ENCODE assay signal across 21 cellular contexts in the genomic region with DNA sequence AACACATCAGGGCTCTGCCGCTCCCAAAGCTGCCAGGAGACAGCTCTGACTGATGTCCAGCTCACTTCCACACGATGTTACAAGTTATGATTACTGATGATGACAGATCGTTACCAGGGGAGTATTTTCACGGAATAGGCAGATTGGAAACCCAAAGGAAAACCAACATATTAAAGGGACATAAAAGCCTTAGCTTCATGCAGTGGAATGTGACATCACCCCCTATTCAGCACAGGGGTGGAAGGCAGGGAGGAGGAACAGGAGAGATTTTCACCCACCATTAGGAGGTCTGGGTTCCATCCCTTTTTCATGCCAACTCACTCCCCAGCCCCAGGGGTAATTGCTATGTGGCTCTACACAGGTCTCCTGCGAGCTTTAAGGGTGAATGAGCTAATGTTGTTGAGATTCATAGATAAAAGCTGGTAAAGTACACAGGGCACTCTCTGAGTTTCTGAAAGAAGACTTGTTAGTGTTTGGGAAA.
DNase-seq lines count a peak whose midpoint lies in the region; ATAC-seq and TF ChIP-seq lines count a peak whose summit lies in the region.
"Had no signal": no experiment of that assay in that cellular context is flagged by ENCODE, and none has a peak within 500 bp of the region (broad histone marks: within the 10 kb centered on the region; RNA-seq: fewer than 3 reads in every experiment).

No MANE protein-coding gene starts in this region.

- DNase-seq in EL (peak; percentile 27), NCI-H69 (lab: John Stamatoyannopoulos, UW) (peak; percentile 39), fibroblast of mammary gland (ENCODE audit: low read depth) (peak; percentile 43), sciatic nerve (ENCODE audit: low spot score) (no peak), dedifferentiated amniotic fluid mesenchymal stem cell (ENCODE audit: extremely low spot score) (no peak), SHP77 treated with DMSO at 0.1 percent for 48 hours (lab: John Stamatoyannopoulos, UW) (no peak)
- no peak for DNase-seq in CD4-positive, alpha-beta T cell
- DNase-seq: activated CD4-positive, alpha-beta memory T cell treated with anti-CD3 and anti-CD28 coated beads, Interleukin-2, amount 10 ng/mL, durations not matched to agents 7 days and 5 days; activated naive CD8-positive, alpha-beta T cell treated with anti-CD3 and anti-CD28 coated beads for 36 hours; activated T-cell treated with anti-CD3 and anti-CD28 coated beads, Interleukin-2, amount 50 U/mL, for 4 hours; COR-L47; GDM1; hypothalamus; NCI-H1048; NCI-H2081 treated with DMSO at 0.1 percent for 48 hours; NCI-H526; pancreas; stimulated activated naive B cell treated with anti-CD40 and anti-IgM and Interleukin-4, amounts not matched to agents 10 μg/mL and 1 μg/mL and 100 μg/mL, for 72 hours; uterus had no signal

- no peak overlapping the region for H3K27ac Mint-ChIP-seq in CD4-positive, alpha-beta T cell
- H3K27ac Mint-ChIP-seq: activated CD4-positive, alpha-beta memory T cell treated with anti-CD3 and anti-CD28 coated beads, Interleukin-2, amount 10 ng/mL, durations not matched to agents 7 days and 5 days; activated naive CD8-positive, alpha-beta T cell treated with anti-CD3 and anti-CD28 coated beads for 36 hours; IgD-negative memory B cell; stimulated activated naive B cell treated with anti-CD40 and anti-IgM and Interleukin-4, amounts not matched to agents 10 μg/mL and 1 μg/mL and 100 μg/mL, for 72 hours had no signal

- no peaks in the 10 kb centered on the region for H3K36me3 Mint-ChIP-seq in CD4-positive, alpha-beta T cell (ENCODE audit: low read depth)
- H3K36me3 Mint-ChIP-seq: activated naive CD8-positive, alpha-beta T cell treated with anti-CD3 and anti-CD28 coated beads for 36 hours; IgD-negative memory B cell; stimulated activated naive B cell treated with anti-CD40 and anti-IgM and Interleukin-4, amounts not matched to agents 10 μg/mL and 1 μg/mL and 100 μg/mL, for 72 hours had no signal

- POLR2A ChIA-PET in CD4-positive, alpha-beta T cell (lab: Charles Lee): no interaction called here

- CTCF ChIA-PET in CD4-positive, alpha-beta T cell (lab: Charles Lee): no interaction called here

- H3K4me3 ChIP-seq in fibroblast of mammary gland (ENCODE audit: control insufficient read depth, low read depth, low read length): no peak overlapping the region
- H3K4me3 ChIP-seq: pancreas, uterus had no signal

- H3K9me3 ChIP-seq in CD4-positive, alpha-beta T cell (ENCODE audit: control insufficient read depth, low read length): no peaks in the 10 kb centered on the region
- H3K9me3 ChIP-seq: pancreas, uterus had no signal

- H3K9me3 Mint-ChIP-seq in CD4-positive, alpha-beta T cell: no peaks in the 10 kb centered on the region
- H3K9me3 Mint-ChIP-seq: activated CD4-positive, alpha-beta memory T cell treated with anti-CD3 and anti-CD28 coated beads, Interleukin-2, amount 10 ng/mL, durations not matched to agents 7 days and 5 days; activated naive CD8-positive, alpha-beta T cell treated with anti-CD3 and anti-CD28 coated beads for 36 hours; activated T-cell treated with anti-CD3 and anti-CD28 coated beads, Interleukin-2, amount 50 U/mL, for 4 hours had no signal

- no peaks in the 10 kb centered on the region for H3K4me1 Mint-ChIP-seq in CD4-positive, alpha-beta T cell (ENCODE audit: low read depth)
- H3K4me1 Mint-ChIP-seq: activated CD4-positive, alpha-beta memory T cell treated with anti-CD3 and anti-CD28 coated beads, Interleukin-2, amount 10 ng/mL, durations not matched to agents 7 days and 5 days; activated naive CD8-positive, alpha-beta T cell treated with anti-CD3 and anti-CD28 coated beads for 36 hours; IgD-negative memory B cell; stimulated activated naive B cell treated with anti-CD40 and anti-IgM and Interleukin-4, amounts not matched to agents 10 μg/mL and 1 μg/mL and 100 μg/mL, for 72 hours had no signal

- no peak for TF ChIP-seq CTCF in fibroblast of mammary gland (conservative IDR thresholded peaks at IDR 0.05; ENCODE audit: control insufficient read depth, insufficient read depth, low read depth, low read length)
- no peak for TF ChIP-seq CTCF in CD4-positive, alpha-beta T cell (IDR thresholded peaks at IDR 0.05)

- no peak overlapping the region for H3K4me3 Mint-ChIP-seq in CD4-positive, alpha-beta T cell
- H3K4me3 Mint-ChIP-seq: activated CD4-positive, alpha-beta memory T cell treated with anti-CD3 and anti-CD28 coated beads, Interleukin-2, amount 10 ng/mL, durations not matched to agents 7 days and 5 days; activated naive CD8-positive, alpha-beta T cell treated with anti-CD3 and anti-CD28 coated beads for 36 hours; activated T-cell treated with anti-CD3 and anti-CD28 coated beads, Interleukin-2, amount 50 U/mL, for 4 hours; IgD-negative memory B cell; stimulated activated naive B cell treated with anti-CD40 and anti-IgM and Interleukin-4, amounts not matched to agents 10 μg/mL and 1 μg/mL and 100 μg/mL, for 72 hours had no signal

- peaks cover 26% of the 10 kb centered on the region for H3K27me3 Mint-ChIP-seq in CD4-positive, alpha-beta T cell

- H3K27ac ChIP-seq in CD4-positive, alpha-beta T cell (ENCODE audit: low read depth, low read length): no peak overlapping the region
- H3K27ac ChIP-seq: pancreas, uterus had no signal

- ATAC-seq in sciatic nerve (peak; percentile 51), GM18502 (IDR thresholded peaks at IDR 0.05; ENCODE audit: poor library complexity, unreplicated experiment) (no peak)
- ATAC-seq in CD4-positive, alpha-beta T cell (ENCODE audit: poor library complexity): no peak
- ATAC-seq: activated T-cell treated with anti-CD3 and anti-CD28 coated beads, Interleukin-2, amount 50 U/mL, for 4 hours; pancreas; stimulated activated naive B cell treated with anti-CD40 and anti-IgM and Interleukin-4, amounts not matched to agents 10 μg/mL and 1 μg/mL and 100 μg/mL, for 72 hours had no signal

- intact Hi-C loops in sciatic nerve (cut with DNase I): no loop called here
- intact Hi-C loops in CD4-positive, alpha-beta T cell (cut with DNase I, micrococcal nuclease): no loop called here

- no peaks in the 10 kb centered on the region for H3K27me3 ChIP-seq in CD4-positive, alpha-beta T cell (ENCODE audit: control insufficient read depth, insufficient read depth, low read length)
- H3K27me3 ChIP-seq: pancreas, uterus had no signal

Comparison
In these comparisons a context has a peak if more than half of its experiments do, and no peak if none do; other contexts are left out.
1. DNase-seq: peak in EL (single experiment), NCI-H69 (single experiment) and fibroblast of mammary gland (single experiment); none in sciatic nerve (single experiment), CD4-positive, alpha-beta T cell (0 of 10), dedifferentiated amniotic fluid mesenchymal stem cell (single experiment) and SHP77 treated with DMSO at 0.1 percent for 48 hours (single experiment).